Comparison of ENCODE assay signal across 8 cellular contexts in genomic region chr6:105992315-105992961, GRCh38.
A peak's percentile ranks its signal among the peaks of the same experiment; 100 is the strongest.
DNase-seq lines count a peak whose midpoint lies in the region; ATAC-seq and TF ChIP-seq lines count a peak whose summit lies in the region.

No MANE protein-coding gene starts in this region.

- no peaks in the 10 kb centered on the region for H3K9me3 ChIP-seq in CD8-positive, alpha-beta T cell (ENCODE audit: low read length)
- H3K9me3 ChIP-seq in mucosa of stomach (ENCODE audit: control insufficient read depth, low read length), result peaks cover 3% of the 10 kb centered on the region

- H3K9me3 Mint-ChIP-seq in CD8-positive, alpha-beta T cell, result no peaks in the 10 kb centered on the region

- peak overlapping the region; percentile 94 for H3K4me3 Mint-ChIP-seq in CD8-positive, alpha-beta T cell

- intact Hi-C loops in CD8-positive, alpha-beta T cell (cut with DNase I, micrococcal nuclease), result loop anchor here (1.0 to 10.0 kb wide), 15 partner anchors 90 to 1130 kb away; partner anchors contain the start of genes ATG5 (in 1 of the 2) and PREP (in 1 of the 2)

- H3K4me1 ChIP-seq in CD8-positive, alpha-beta T cell (ENCODE audit: insufficient read depth, low read length), result peaks cover 32% of the 10 kb centered on the region
- H3K4me1 ChIP-seq in mucosa of stomach (ENCODE audit: control insufficient read depth, insufficient read depth, low read length), result peaks cover 12% of the 10 kb centered on the region

- TF ChIP-seq CTCF in CD8-positive, alpha-beta T cell (IDR thresholded peaks at IDR 0.05), result no peak

- POLR2A ChIA-PET in CD8-positive, alpha-beta T cell (lab: Charles Lee), result interaction anchor here (0.6 to 2.7 kb wide), 23 partner anchors 9 to 539 kb away, joined by 3 to 14 read pairs (median 4); no protein-coding TSS in a partner anchor

- no peaks in the 10 kb centered on the region for H3K36me3 ChIP-seq in CD8-positive, alpha-beta T cell (ENCODE audit: insufficient read depth, low read length)
- no peaks in the 10 kb centered on the region for H3K36me3 ChIP-seq in mucosa of stomach (ENCODE audit: control insufficient read depth, insufficient read depth, low read length)

- CTCF ChIA-PET in CD8-positive, alpha-beta T cell (lab: Charles Lee), result interaction anchor here (0.7 to 3.0 kb wide), 8 partner anchors 8 to 231 kb away, joined by 3 to 16 read pairs (median 4); no protein-coding TSS in a partner anchor

- peak overlapping the region; percentile 94 for H3K27ac Mint-ChIP-seq in CD8-positive, alpha-beta T cell

- DNase-seq in CD8-positive, alpha-beta T cell, result peak; percentile 73 to 91 (median 85)
- DNase-seq in NOMO-1 treated with dmso at 0.1 percent for 144 hours (lab: John Stamatoyannopoulos, UW; ENCODE audit: unreplicated experiment), result peak; percentile 81
- DNase-seq in activated T-cell treated with anti-CD3 and anti-CD28 coated beads for 1 hour (ENCODE audit: low read depth), result peak; percentile 83
- DNase-seq in epithelial cell of prostate (ENCODE audit: low read depth, low spot score), result no peak
- peak; percentile 71 to 74 for DNase-seq in stimulated activated CD8-positive, alpha-beta memory T cell treated with anti-CD3 and anti-CD28 coated beads, Interleukin-4, amount 100 ng/mL, for 4 hours (ENCODE audit: low read depth in 2 of 2, low spot score in 1 of 2)

- peak overlapping the region; percentile 73 for H3K9ac ChIP-seq in mucosa of stomach (ENCODE audit: low read length)

- peaks cover 33% of the 10 kb centered on the region for H3K27me3 ChIP-seq in CD8-positive, alpha-beta T cell (ENCODE audit: insufficient read depth, low read length)
- H3K27me3 ChIP-seq in mucosa of stomach (ENCODE audit: control insufficient read depth, insufficient read depth, low read length), result peaks cover 69% of the 10 kb centered on the region

- peaks cover 27% of the 10 kb centered on the region for H3K4me1 Mint-ChIP-seq in CD8-positive, alpha-beta T cell (ENCODE audit: low read depth)

- ATAC-seq in CD8-positive, alpha-beta T cell, result peak; percentile 88
- ATAC-seq in GM19455 (IDR thresholded peaks at IDR 0.05; ENCODE audit: unreplicated experiment) (peak; percentile 86), HG03565 (IDR thresholded peaks at IDR 0.05; ENCODE audit: unreplicated experiment) (peak; percentile 80)

- H3K27ac ChIP-seq in CD8-positive, alpha-beta T cell (ENCODE audit: low read depth, low read length), result peak overlapping the region; percentile 42
- H3K27ac ChIP-seq in epithelial cell of prostate, result peak overlapping the region; percentile 67

- peaks cover 5% of the 10 kb centered on the region for H3K36me3 Mint-ChIP-seq in CD8-positive, alpha-beta T cell

- peaks cover 63% of the 10 kb centered on the region for H3K27me3 Mint-ChIP-seq in CD8-positive, alpha-beta T cell (ENCODE audit: low read depth)

- H3K4me3 ChIP-seq in CD8-positive, alpha-beta T cell (ENCODE audit: low read depth, low read length), result peak overlapping the region; percentile 70
- peak overlapping the region; percentile 74 for H3K4me3 ChIP-seq in mucosa of stomach (ENCODE audit: low read length)
